In genomic region chr14:91405241-91405721, GRCh38 we compare ENCODE assay signal across 11 cellular contexts. TPM values are rescaled to one million over a fixed set of nuclear protein-coding genes. Genes with fewer than 3 reads are reported as not detected.
DNase-seq lines count a peak whose midpoint lies in the region; ATAC-seq and TF ChIP-seq lines count a peak whose summit lies in the region.
"Had no signal": no experiment of that assay in that cellular context is flagged by ENCODE, and none has a peak within 500 bp of the region (broad histone marks: within the 10 kb centered on the region; RNA-seq: fewer than 3 reads in every experiment).

No MANE protein-coding gene starts in this region.

- H3K27ac ChIP-seq in breast epithelium: peak overlapping the region in 1 of 2 donors; percentile 59
- no peak overlapping the region for H3K27ac ChIP-seq in GM23248

- no peak for TF ChIP-seq POLR2A in breast epithelium (IDR thresholded peaks at IDR 0.05)

- intact Hi-C loops in breast epithelium (cut with DNase I; ENCODE audit: low total_unique reads): no loop called here

- H3K36me3 Mint-ChIP-seq in IgD-negative memory B cell: no peaks in the 10 kb centered on the region

- in situ Hi-C loops in GM23248 (cut with MboI): no loop called here

- H3K4me3 ChIP-seq in breast epithelium (no peak overlapping the region), GM23248 (no peak overlapping the region)

- peak; percentile 60 to 62 for DNase-seq in activated CD8-positive, alpha-beta memory T cell treated with anti-CD3 and anti-CD28 coated beads for 1 hour (ENCODE audit: extremely low read depth in 1 of 2, low read depth in 1 of 2)
- peak; percentile 82 for DNase-seq in central memory CD4-positive, alpha-beta T cell
- peak; percentile 59 for DNase-seq in stimulated activated CD8-positive, alpha-beta memory T cell treated with anti-CD3 and anti-CD28 coated beads, Interleukin-12 subunit alpha, Interleukin-12 subunit beta, amount 100 ng/mL, for 4 hours (ENCODE audit: low read depth)
- DNase-seq in breast epithelium (ENCODE audit: low spot score in 2 of 2) (no peak), GM23248 (no peak), SW 1271 (lab: John Stamatoyannopoulos, UW) (no peak)
- DNase-seq: COR-L47, trophoblast cell had no signal

- no peaks in the 10 kb centered on the region for H3K27me3 Mint-ChIP-seq in IgD-negative memory B cell

- peak overlapping the region in 3 of 4 donors; percentile 5 to 63 (median 46) for H3K4me3 Mint-ChIP-seq in IgD-negative memory B cell
- H3K4me3 Mint-ChIP-seq: mesothelial cell of epicardium had no signal

- H3K4me1 ChIP-seq in breast epithelium (no peaks in the 10 kb centered on the region), GM23248 (ENCODE audit: insufficient read depth) (no peaks in the 10 kb centered on the region)

- no peak for ATAC-seq in HG03045 (IDR thresholded peaks at IDR 0.05; ENCODE audit: unreplicated experiment)

- no peaks in the 10 kb centered on the region for H3K27me3 ChIP-seq in breast epithelium
- H3K27me3 ChIP-seq in GM23248 (replicated peaks; ENCODE audit: insufficient read depth): peaks cover 28% of the 10 kb centered on the region

- no peaks in the 10 kb centered on the region for H3K9me2 ChIP-seq in GM23248 (ENCODE audit: insufficient read depth)

- H3K4me1 Mint-ChIP-seq in IgD-negative memory B cell: peaks cover 34 to 66% (median 57%) of the 10 kb centered on the region in 3 donors

- H3K36me3 ChIP-seq in breast epithelium: no peaks in the 10 kb centered on the region
- H3K36me3 ChIP-seq in GM23248 (ENCODE audit: low read depth): no peaks in the 10 kb centered on the region

- H3K9me3 Mint-ChIP-seq in IgD-negative memory B cell: no peaks in the 10 kb centered on the region
- H3K9me3 Mint-ChIP-seq: mesothelial cell of epicardium had no signal

- H2AFZ ChIP-seq in GM23248: no peak overlapping the region

- H3K79me2 ChIP-seq in GM23248 (ENCODE audit: insufficient read depth): no peaks in the 10 kb centered on the region

- H3K9ac ChIP-seq in GM23248: no peak overlapping the region

- WGBS in GM23248 (ENCODE audit: low coverage in 1 of 2, low lambda C conversion rate in 2 of 2, missing lambda C conversion rate in 2 of 2), 2 experiments: 82 to 86% methylated on average over 14 of the region's 14 CpGs

- TF ChIP-seq CTCF in breast epithelium (IDR thresholded peaks at IDR 0.05): no peak

- H3K4me2 ChIP-seq in GM23248 (ENCODE audit: unreplicated experiment): no peak overlapping the region

- H3F3A ChIP-seq in GM23248 (ENCODE audit: insufficient read depth): no peaks in the 10 kb centered on the region

- H4K20me1 ChIP-seq in GM23248 (ENCODE audit: insufficient read depth): no peaks in the 10 kb centered on the region

- no peaks in the 10 kb centered on the region for H3K9me3 ChIP-seq in breast epithelium
- no peaks in the 10 kb centered on the region for H3K9me3 ChIP-seq in GM23248 (ENCODE audit: low read depth)

- H3K27ac Mint-ChIP-seq in IgD-negative memory B cell: peak overlapping the region; percentile 59 to 90 (median 71)
- H3K27ac Mint-ChIP-seq: mesothelial cell of epicardium had no signal

RNA-seq across cellular contexts. Expression of gene CCDC88C, which starts 12.3 kb away (rescaled TPM):
- polyA plus RNA-seq in IgD-negative memory B cell: 30.5 TPM
- 10 to 100 TPM in 2 of 3 donors, 1 to 10 TPM in 1; 5.8 to 25.9 (median 19.3) TPM for total RNA-seq in breast epithelium
- total RNA-seq in GM23248 (2014; rRNA removed; shearing (Covaris generic)): not detected in 2 replicates
- 0.06 TPM in 1 of 2 replicates, not detected in the other for polyA plus RNA-seq in GM23248 (2016; fragmentation: Nextera tagmentation; extraction: Ambion mirVana)

Comparison
In these comparisons a context has a peak if more than half of its experiments do, and no peak if none do; other contexts are left out.
1. DNase-seq: peak in activated CD8-positive, alpha-beta memory T cell treated with anti-CD3 and anti-CD28 coated beads for 1 hour (2 of 2), central memory CD4-positive, alpha-beta T cell (single experiment) and stimulated activated CD8-positive, alpha-beta memory T cell treated with anti-CD3 and anti-CD28 coated beads, Interleukin-12 subunit alpha, Interleukin-12 subunit beta, amount 100 ng/mL, for 4 hours (single experiment); none in breast epithelium (0 of 2), GM23248 (single experiment) and SW 1271 (0 of 2).